In genomic region chr15:87849181-87849580, GRCh38 we compare ENCODE assay signal across 18 cellular contexts.
A peak's percentile ranks its signal among the peaks of the same experiment; 100 is the strongest.
DNase-seq lines count a peak whose midpoint lies in the region; ATAC-seq and TF ChIP-seq lines count a peak whose summit lies in the region.
"Had no signal": no experiment of that assay in that cellular context is flagged by ENCODE, and none has a peak within 500 bp of the region (broad histone marks: within the 10 kb centered on the region; RNA-seq: fewer than 3 reads in every experiment).

No MANE protein-coding gene starts in this region.

- DNase-seq in IMR-90 (peak; percentile 31), astrocyte of the spinal cord (ENCODE audit: low read depth, low spot score) (peak; percentile 14), fibroblast of pulmonary artery (ENCODE audit: low read depth) (peak; percentile 18), NAMALWA (ENCODE audit: low spot score) (no peak), SIG-M5 treated with dmso at 0.1 percent for 504 hours (lab: John Stamatoyannopoulos, UW; ENCODE audit: unreplicated experiment) (no peak)
- no peak for DNase-seq in effector CD4-positive, alpha-beta T cell
- no peak for DNase-seq in stimulated activated CD4-positive, alpha-beta T cell treated with anti-CD3 and anti-CD28 coated beads, Interleukin-2, amount 100 ng/mL, for 48 hours
- DNase-seq: ACHN; BE2C; C1 segment of cervical spinal cord; CD4-positive, CD25-positive, alpha-beta regulatory T cell; CD8-positive, alpha-beta memory T cell; COR-L47; DMS 273 treated with DMSO at 0.1 percent for 48 hours; DMS53; DND-41; GOT3; H7 had no signal

- no CpG with 5 or more reads among the region's 2 CpGs for WGBS in IMR-90 (ENCODE audit: extremely low coverage in 2 of 2, insufficient read length in 1 of 2), 2 experiments

- in situ Hi-C loops in IMR-90 (cut with MboI; ENCODE audit: low sequenced_read_pairs): no loop called here
- in situ Hi-C loops in astrocyte of the spinal cord (cut with HindIII; ENCODE audit: low sequenced_read_pairs): no loop called here

- H3K27me3 ChIP-seq in IMR-90 (ENCODE audit: control insufficient read depth, insufficient read depth, low read length): no peaks in the 10 kb centered on the region; the same call in 1 of the 2 replicates
- H3K27me3 ChIP-seq: BE2C had no signal

- intact Hi-C loops in IMR-90 (cut with micrococcal nuclease): no loop called here

- H2AK5ac ChIP-seq in IMR-90 (ENCODE audit: low read depth, low read length): no peak overlapping the region

- POLR2A ChIA-PET in IMR-90 (lab: Charles Lee; ENCODE audit: unreplicated experiment): no interaction called here

- BruUV-seq in IMR-90 (replicated peaks; lab: Mats Ljungman, UMichigan): no TSS peak

- H2BK5ac ChIP-seq in IMR-90 (ENCODE audit: low read depth, low read length, poor library complexity, severe bottlenecking): no peak overlapping the region

- H3K4me3 ChIP-seq in IMR-90 (ENCODE audit: insufficient read depth, low read depth, low read length): no peak overlapping the region
- H3K4me3 ChIP-seq in astrocyte of the spinal cord (ENCODE audit: low read depth, low read length): no peak overlapping the region
- no peak overlapping the region for H3K4me3 ChIP-seq in fibroblast of pulmonary artery (replicated peaks; ENCODE audit: low read depth, low read length)

- TF ChIP-seq RAD21 in IMR-90 (IDR thresholded peaks at IDR 0.05; ENCODE audit: low read length): no peak

- no peak overlapping the region for H2AFZ ChIP-seq in IMR-90 (replicated peaks; ENCODE audit: low read length, poor library complexity)

- CTCF ChIA-PET in IMR-90 (lab: Yijun Ruan, JAX): no interaction called here

- no peak overlapping the region for H3K27ac ChIP-seq in IMR-90 (ENCODE audit: insufficient read depth, low read length)

- H4K91ac ChIP-seq in IMR-90 (ENCODE audit: insufficient read depth, low read depth, low read length): no peak overlapping the region

- H3K4ac ChIP-seq in IMR-90 (ENCODE audit: low read depth, low read length): no peak overlapping the region

- dilution Hi-C loops in IMR-90 (cut with HindIII; ENCODE audit: low sequenced_read_pairs, unreplicated experiment): no loop called here

- no peak overlapping the region for H3K4me2 ChIP-seq in IMR-90 (ENCODE audit: low read depth, low read length)

- H4K20me1 ChIP-seq in IMR-90 (ENCODE audit: insufficient read depth, low read length): no peaks in the 10 kb centered on the region

- no peak overlapping the region for H2BK20ac ChIP-seq in IMR-90 (ENCODE audit: low read depth, low read length)

- no peaks in the 10 kb centered on the region for H3K9me3 ChIP-seq in IMR-90 (ENCODE audit: control insufficient read depth, insufficient read depth, low read length)
- H3K9me3 ChIP-seq: BE2C had no signal

- H3K14ac ChIP-seq in IMR-90 (replicated peaks; ENCODE audit: low read depth, low read length): no peak overlapping the region

- no peak overlapping the region for H3K18ac ChIP-seq in IMR-90 (ENCODE audit: low read depth, low read length)

- H2BK15ac ChIP-seq in IMR-90 (ENCODE audit: low read depth, low read length): no peak overlapping the region

- peak; percentile 42; the same call in 1 of the 2 replicates for ATAC-seq in IMR-90 (ENCODE audit: low read depth)

- no peaks in the 10 kb centered on the region for H3K4me1 ChIP-seq in IMR-90 (ENCODE audit: control insufficient read depth, insufficient read depth, low read length)

- H3K9ac ChIP-seq in IMR-90 (ENCODE audit: low read depth, low read length): no peak overlapping the region

- TF ChIP-seq CTCF in IMR-90 (conservative IDR thresholded peaks at IDR 0.05; ENCODE audit: low read depth, low read length): no peak
- TF ChIP-seq CTCF in astrocyte of the spinal cord (IDR thresholded peaks at IDR 0.05; ENCODE audit: low read depth, low read length): no peak
- TF ChIP-seq CTCF in fibroblast of pulmonary artery (IDR thresholded peaks at IDR 0.05; ENCODE audit: low read length, missing control alignments): no peak

- H4K8ac ChIP-seq in IMR-90 (ENCODE audit: low read depth in 2 of 2, low read length in 2 of 2): no peak overlapping the region

- H3K79me1 ChIP-seq in IMR-90 (ENCODE audit: low read depth in 1 of 2, low read length in 2 of 2): no peaks in the 10 kb centered on the region

- H3K23ac ChIP-seq in IMR-90 (ENCODE audit: low read depth, low read length): no peak overlapping the region

- H2AK9ac ChIP-seq in IMR-90 (replicated peaks; ENCODE audit: low read depth, low read length, poor library complexity): no peak overlapping the region

- H3K9me1 ChIP-seq in IMR-90 (ENCODE audit: insufficient read depth, low read length): no peaks in the 10 kb centered on the region

- no peaks in the 10 kb centered on the region for H3K36me3 ChIP-seq in IMR-90 (ENCODE audit: control insufficient read depth, insufficient read depth, low read length)
- H3K36me3 ChIP-seq: BE2C had no signal

- no peak overlapping the region for H2BK120ac ChIP-seq in IMR-90 (ENCODE audit: low read depth, low read length)

- H4K5ac ChIP-seq in IMR-90 (ENCODE audit: low read depth, low read length): no peak overlapping the region

- no peak for TF ChIP-seq POLR2A in IMR-90 (IDR thresholded peaks at IDR 0.05; ENCODE audit: low read depth, low read length)

- H3K56ac ChIP-seq in IMR-90 (ENCODE audit: extremely low read depth, insufficient read depth, low read length): no peak overlapping the region

TF ChIP-seq in IMR-90, 13 proteins besides CTCF, POLR2A, EP300 and RAD21:
- TF ChIP-seq RFX5 (IDR thresholded peaks at IDR 0.05; ENCODE audit: low read depth, low read length): no peak
- no peak for TF ChIP-seq MAZ (IDR thresholded peaks at IDR 0.05; ENCODE audit: borderline replicate concordance, low read depth, low read length)
- no peak for TF ChIP-seq MXI1 (IDR thresholded peaks at IDR 0.05; ENCODE audit: borderline replicate concordance, low read depth, low read length)
- TF ChIP-seq SMC3 (IDR thresholded peaks at IDR 0.05; ENCODE audit: low read depth, low read length): no peak
- no peak for TF ChIP-seq BHLHE40 (IDR thresholded peaks at IDR 0.05; ENCODE audit: low read depth, low read length)
- no peak for TF ChIP-seq ELK1 (IDR thresholded peaks at IDR 0.05; ENCODE audit: borderline replicate concordance, low read depth, low read length)
- TF ChIP-seq MAFK (IDR thresholded peaks at IDR 0.05; ENCODE audit: low read depth, low read length): no peak
- TF ChIP-seq CHD1 (IDR thresholded peaks at IDR 0.05; ENCODE audit: low read depth, low read length): no peak
- TF ChIP-seq RCOR1 (IDR thresholded peaks at IDR 0.05; ENCODE audit: insufficient replicate concordance, low read length): no peak
- no peak for TF ChIP-seq FOS (IDR thresholded peaks at IDR 0.05; ENCODE audit: low read depth, low read length)
- TF ChIP-seq NFE2L2 (IDR thresholded peaks at IDR 0.05; ENCODE audit: low read depth, low read length): no peak
- TF ChIP-seq CEBPB (IDR thresholded peaks at IDR 0.05; ENCODE audit: low read depth, low read length): no peak
- TF ChIP-seq USF2 (IDR thresholded peaks at IDR 0.05; ENCODE audit: low read depth, low read length): no peak
TF ChIP-seq in IMR-90: peak in this region for 0.

Comparison
In these comparisons a context has a peak if more than half of its experiments do, and no peak if none do; other contexts are left out.
1. DNase-seq: peak in IMR-90 (single experiment), astrocyte of the spinal cord (single experiment) and fibroblast of pulmonary artery (single experiment); none in NAMALWA (single experiment), SIG-M5 treated with dmso at 0.1 percent for 504 hours (single experiment), effector CD4-positive, alpha-beta T cell (single experiment) and stimulated activated CD4-positive, alpha-beta T cell treated with anti-CD3 and anti-CD28 coated beads, Interleukin-2, amount 100 ng/mL, for 48 hours (0 of 2).